ENCODE assay signal across 7 cellular contexts in the genomic region with DNA sequence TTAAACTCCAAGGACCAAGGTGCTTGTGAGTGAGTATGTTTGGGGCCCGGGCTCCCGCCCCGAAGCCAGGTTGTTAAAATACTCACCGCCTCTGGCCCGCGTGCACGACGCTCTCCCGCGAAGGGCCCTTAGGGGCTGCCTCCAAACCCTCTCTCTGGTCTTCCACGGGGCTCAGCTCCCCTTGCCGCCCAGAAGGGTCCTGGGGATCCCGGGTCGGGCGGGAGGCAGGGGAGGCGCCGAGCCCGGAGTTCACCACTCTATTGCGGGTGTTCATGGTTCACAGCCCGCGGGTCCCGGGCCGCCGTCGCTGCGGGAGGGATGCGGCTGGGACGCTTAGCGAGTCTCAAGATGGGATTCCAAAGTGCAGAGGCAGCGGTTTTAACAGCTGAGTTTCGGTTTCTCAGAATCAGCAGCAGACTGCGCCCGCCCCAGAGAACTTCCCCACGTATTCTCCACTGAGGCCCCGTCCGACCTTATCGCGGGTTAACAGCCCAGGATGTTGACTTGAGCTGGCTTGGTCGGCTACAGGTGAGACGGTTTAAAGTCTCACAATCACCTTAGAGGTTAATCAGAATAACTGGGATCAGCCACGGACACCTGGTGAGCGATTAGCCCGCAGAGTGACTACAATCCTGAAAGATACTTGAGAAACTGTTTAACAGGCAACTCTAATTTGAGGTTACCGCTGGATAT. TPM values are rescaled to one million over a fixed set of nuclear protein-coding genes. Genes with fewer than 3 reads are reported as not detected.
DNase-seq lines count a peak whose midpoint lies in the region; ATAC-seq and TF ChIP-seq lines count a peak whose summit lies in the region.

A gene with protein sequence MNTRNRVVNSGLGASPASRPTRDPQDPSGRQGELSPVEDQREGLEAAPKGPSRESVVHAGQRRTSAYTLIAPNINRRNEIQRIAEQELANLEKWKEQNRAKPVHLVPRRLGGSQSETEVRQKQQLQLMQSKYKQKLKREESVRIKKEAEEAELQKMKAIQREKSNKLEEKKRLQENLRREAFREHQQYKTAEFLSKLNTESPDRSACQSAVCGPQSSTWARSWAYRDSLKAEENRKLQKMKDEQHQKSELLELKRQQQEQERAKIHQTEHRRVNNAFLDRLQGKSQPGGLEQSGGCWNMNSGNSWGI (minus strand): TSS at position 350 of the 693 bp plus-strand sequence. CDS start 76 bp downstream, at position 274.

- H3K4me3 ChIP-seq in parathyroid adenoma (ENCODE audit: low read depth, low read length) = peak within 1 kb of the TSS; percentile 77
- H3K4me3 ChIP-seq in transverse colon = peak within 1 kb of the TSS; percentile 56 to 94 (median 67)

- peak within 1 kb of the TSS; percentile 8 for H3K9ac ChIP-seq in parathyroid adenoma

- DNase-seq in RPMI8226 (peak; percentile 94), glutamatergic neuron (peak; percentile 37), transverse colon (peak; percentile 83)
- peak; percentile 84 for DNase-seq in activated naive CD4-positive, alpha-beta T cell treated with anti-CD3 and anti-CD28 coated beads for 36 hours

- H3K36me3 ChIP-seq in parathyroid adenoma (ENCODE audit: control insufficient read depth, insufficient read depth, low read length) (no peaks in the 10 kb centered on the region), transverse colon (no peaks in the 10 kb centered on the region)

- CTCF ChIA-PET in activated naive CD4-positive, alpha-beta T cell treated with anti-CD3 and anti-CD28 coated beads for 36 hours (lab: Charles Lee) = interaction anchor here (0.5 to 5.0 kb wide), 7 partner anchors 15 to 101 kb away, joined by 3 to 20 read pairs (median 4); no protein-coding TSS in a partner anchor

- H3K9me3 Mint-ChIP-seq in activated naive CD4-positive, alpha-beta T cell treated with anti-CD3 and anti-CD28 coated beads for 36 hours = no peaks in the 10 kb centered on the region
- peaks cover 1% of the 10 kb centered on the region for H3K9me3 Mint-ChIP-seq in glutamatergic neuron (ENCODE audit: unreplicated experiment)

- peak within 1 kb of the TSS; percentile 77 for H2AFZ ChIP-seq in parathyroid adenoma

- H3K9me3 ChIP-seq in parathyroid adenoma (ENCODE audit: control insufficient read depth, low read length) (no peaks in the 10 kb centered on the region), transverse colon (no peaks in the 10 kb centered on the region)

- WGBS in transverse colon (ENCODE audit: low coverage in 1 of 2), 2 donors = 0 to 2% methylated on average over 1 to 44 of the region's 44 CpGs

- peak; percentile 75 for ATAC-seq in GM18867 (IDR thresholded peaks at IDR 0.05; ENCODE audit: unreplicated experiment)
- peak; percentile 71 for ATAC-seq in HG02970 (IDR thresholded peaks at IDR 0.05; ENCODE audit: low FRiP score, unreplicated experiment)

- intact Hi-C loops in activated naive CD4-positive, alpha-beta T cell treated with anti-CD3 and anti-CD28 coated beads for 36 hours (cut with micrococcal nuclease) = loop anchor here (1.0 to 10.0 kb wide), 12 partner anchors 22 to 1585 kb away; a partner anchor contains a TSS
- intact Hi-C loops in transverse colon (cut with DNase I; ENCODE audit: low total_unique reads) = no loop called here

- H3K27me3 Mint-ChIP-seq in activated naive CD4-positive, alpha-beta T cell treated with anti-CD3 and anti-CD28 coated beads for 36 hours (ENCODE audit: low read depth) = no peaks in the 10 kb centered on the region
- no peaks in the 10 kb centered on the region for H3K27me3 Mint-ChIP-seq in glutamatergic neuron (ENCODE audit: unreplicated experiment)

- TF ChIP-seq CTCF in glutamatergic neuron (IDR thresholded peaks at IDR 0.05; ENCODE audit: partially characterized antibody, unreplicated experiment) (no peak), parathyroid adenoma (IDR thresholded peaks at IDR 0.05) (no peak), transverse colon (IDR thresholded peaks at IDR 0.05) (no peak)

- in situ Hi-C loops in transverse colon (cut with MboI; ENCODE audit: low pct_ligation_motif_present in 1 of 4, low pct_unique_long_range_greater_than_20kb in 1 of 4, low sequenced_read_pairs in 3 of 4) = no loop called here

- peak within 1 kb of the TSS; percentile 79 for H3K4me2 ChIP-seq in parathyroid adenoma (ENCODE audit: low read length)

- H3K27ac Mint-ChIP-seq in activated naive CD4-positive, alpha-beta T cell treated with anti-CD3 and anti-CD28 coated beads for 36 hours = peak within 1 kb of the TSS; percentile 98
- no peak within 1 kb of the TSS for H3K27ac Mint-ChIP-seq in glutamatergic neuron (ENCODE audit: unreplicated experiment)

- no peaks in the 10 kb centered on the region for H3K79me2 ChIP-seq in parathyroid adenoma

- peak within 1 kb of the TSS; percentile 87 for H3K4me3 Mint-ChIP-seq in activated naive CD4-positive, alpha-beta T cell treated with anti-CD3 and anti-CD28 coated beads for 36 hours
- H3K4me3 Mint-ChIP-seq in glutamatergic neuron (ENCODE audit: unreplicated experiment) = peak within 1 kb of the TSS; percentile 72

- TF ChIP-seq POLR2A in transverse colon (IDR thresholded peaks at IDR 0.05) = peak; percentile 66

- no peaks in the 10 kb centered on the region for H3K36me3 Mint-ChIP-seq in activated naive CD4-positive, alpha-beta T cell treated with anti-CD3 and anti-CD28 coated beads for 36 hours (ENCODE audit: low read depth)
- H3K36me3 Mint-ChIP-seq in glutamatergic neuron (ENCODE audit: unreplicated experiment) = no peaks in the 10 kb centered on the region

- H3K27me3 ChIP-seq in parathyroid adenoma (ENCODE audit: control insufficient read depth, insufficient read depth, low read length) (no peaks in the 10 kb centered on the region), transverse colon (no peaks in the 10 kb centered on the region)

- no peak for TF ChIP-seq EP300 in transverse colon (IDR thresholded peaks at IDR 0.05; ENCODE audit: low read depth)

- H3K4me1 ChIP-seq in parathyroid adenoma = no peaks in the 10 kb centered on the region
- H3K4me1 ChIP-seq in transverse colon = peaks cover 13 to 27% (median 22%) of the 10 kb centered on the region in 4 donors

- H3K27ac ChIP-seq in parathyroid adenoma = peak within 1 kb of the TSS; percentile 67
- H3K27ac ChIP-seq in transverse colon = peak within 1 kb of the TSS; percentile 90 to 98 (median 93)

- H3K4me1 Mint-ChIP-seq in activated naive CD4-positive, alpha-beta T cell treated with anti-CD3 and anti-CD28 coated beads for 36 hours (ENCODE audit: low read depth) = peaks cover 51% of the 10 kb centered on the region
- H3K4me1 Mint-ChIP-seq in glutamatergic neuron (ENCODE audit: low read depth, unreplicated experiment) = peaks cover 13% of the 10 kb centered on the region

RNA-seq across cellular contexts. Expression of the gene that starts here (rescaled TPM):
- 10 to 100 TPM; 17.4 to 19.8 TPM for total RNA-seq in activated naive CD4-positive, alpha-beta T cell treated with anti-CD3 and anti-CD28 coated beads for 36 hours
- not detected for total RNA-seq in glutamatergic neuron (ENCODE audit: unreplicated experiment)
- 100 to 1,000 TPM in 1 of 4 donors, 10 to 100 TPM in 3; 13.1 to 145 (median 18.7) TPM for total RNA-seq in transverse colon

Comparison
In these comparisons a context has a peak if more than half of its experiments do, and no peak if none do; other contexts are left out.
1. Peak in every context shown above with its lines: DNase-seq, ATAC-seq, H3K4me3 ChIP-seq and H3K27ac ChIP-seq.
2. RNA of the gene that starts here (total RNA-seq): 13.1 to 145 TPM in transverse colon and 17.4 to 19.8 TPM in activated naive CD4-positive, alpha-beta T cell treated with anti-CD3 and anti-CD28 coated beads for 36 hours; not detected in glutamatergic neuron (single experiment); every median in the first group is over 10 times any median in the second.
3. Peak in DNase-seq in glutamatergic neuron; RNA of the gene not detected or under 1 TPM.
4. DNase-seq: peak in every context shown above with its lines; median percentile 94 in RPMI8226; 84 in activated naive CD4-positive, alpha-beta T cell treated with anti-CD3 and anti-CD28 coated beads for 36 hours; 83 in transverse colon; 37 in glutamatergic neuron.